Comparison of ENCODE assay signal across 1 cellular context in genomic region chr4:109942292-109942926, GRCh38.
A peak's percentile ranks its signal among the peaks of the same experiment; 100 is the strongest.
TF ChIP-seq lines count a peak whose summit lies in the region.

No MANE protein-coding gene starts in this region.

TF ChIP-seq in K562, 482 proteins besides CTCF, POLR2A, EP300 and RAD21 (continued from another document):
- TF ChIP-seq CEBPG (CRISPR knock-in tag; IDR thresholded peaks at IDR 0.05) (no peak), CEBPG (tag; conservative IDR thresholded peaks at IDR 0.05 in 1 of 2, IDR thresholded peaks at IDR 0.05 in 1 of 2) (peak; percentile 59 to 83), ETV1 (tag; conservative IDR thresholded peaks at IDR 0.05; ENCODE audit: low read depth) (no peak), HNRNPH1 (optimal IDR thresholded peaks at IDR 0.05; ENCODE audit: low read depth, low read length) (no peak), ZNF449 (CRISPR knock-in tag; IDR thresholded peaks at IDR 0.05) (no peak), ARID2 (IDR thresholded peaks at IDR 0.05) (no peak), EGR1 (conservative IDR thresholded peaks at IDR 0.05) (no peak), CREB3 (tag; conservative IDR thresholded peaks at IDR 0.05; ENCODE audit: low read depth) (no peak), IRF1 (CRISPR knock-in tag; IDR thresholded peaks at IDR 0.05; ENCODE audit: borderline replicate concordance) (no peak), CEBPB (tag; IDR thresholded peaks at IDR 0.05) (peak; percentile 75), ZNF717 (CRISPR knock-in tag; IDR thresholded peaks at IDR 0.05) (no peak), ATF3 (IDR thresholded peaks at IDR 0.05) (peak; percentile 24; the same call in 1 of the 2 replicates), ATF3 (CRISPR knock-in tag; conservative IDR thresholded peaks at IDR 0.05) (no peak), JUN (IDR thresholded peaks at IDR 0.05; ENCODE audit: borderline replicate concordance, low read depth, low read length) (no peak), JUN (CRISPR knock-in tag; IDR thresholded peaks at IDR 0.05; ENCODE audit: borderline replicate concordance) (no peak), KDM5B (IDR thresholded peaks at IDR 0.05; ENCODE audit: insufficient replicate concordance, low read depth, low read length) (no peak), U2AF1 (optimal IDR thresholded peaks at IDR 0.05; ENCODE audit: low read depth, low read length) (no peak), PRMT5 (CRISPR knock-in tag; IDR thresholded peaks at IDR 0.05) (no peak), ZNF740 (CRISPR knock-in tag; IDR thresholded peaks at IDR 0.05) (no peak), ZNF740 (tag; IDR thresholded peaks at IDR 0.05) (no peak), KDM4B (IDR thresholded peaks at IDR 0.05; ENCODE audit: borderline replicate concordance in 2 of 2, low read depth in 1 of 2) (no peak)
